In genomic region chr9:71814805-71815204, GRCh38 we compare ENCODE assay signal across 14 cellular contexts. TPM values are rescaled to one million over a fixed set of nuclear protein-coding genes. Genes with fewer than 3 reads are reported as not detected.
DNase-seq lines count a peak whose midpoint lies in the region; ATAC-seq and TF ChIP-seq lines count a peak whose summit lies in the region.
"Had no signal": no experiment of that assay in that cellular context is flagged by ENCODE, and none has a peak within 500 bp of the region (broad histone marks: within the 10 kb centered on the region; RNA-seq: fewer than 3 reads in every experiment).

No MANE protein-coding gene starts in this region.

- no peak overlapping the region for H3K27ac ChIP-seq in right atrium auricular region
- H3K27ac ChIP-seq in thoracic aorta: peak overlapping the region; percentile 33 to 61
- H3K27ac ChIP-seq in psoas muscle: no peak overlapping the region
- H3K27ac ChIP-seq: 22Rv1; BLaER1 treated with 17β-estradiol and CSF1 and Interleukin-3, amounts not matched to agents 10 nM and 100 nM had no signal

- peaks cover 9% of the 10 kb centered on the region for H3K9me3 Mint-ChIP-seq in glutamatergic neuron (ENCODE audit: unreplicated experiment)
- no peaks in the 10 kb centered on the region for H3K9me3 Mint-ChIP-seq in activated CD4-positive, alpha-beta T cell treated with anti-CD3 and anti-CD28 coated beads, Interleukin-2, amount 10 ng/mL, durations not matched to agents 24 days and 14 days

- no peaks in the 10 kb centered on the region for H3K36me3 Mint-ChIP-seq in glutamatergic neuron (ENCODE audit: unreplicated experiment)
- no peaks in the 10 kb centered on the region for H3K36me3 Mint-ChIP-seq in activated CD4-positive, alpha-beta T cell treated with anti-CD3 and anti-CD28 coated beads, Interleukin-2, amount 10 ng/mL, durations not matched to agents 24 days and 14 days (ENCODE audit: low read depth)

- peaks cover 7% of the 10 kb centered on the region for H3K27me3 Mint-ChIP-seq in glutamatergic neuron (ENCODE audit: unreplicated experiment)
- no peaks in the 10 kb centered on the region for H3K27me3 Mint-ChIP-seq in activated CD4-positive, alpha-beta T cell treated with anti-CD3 and anti-CD28 coated beads, Interleukin-2, amount 10 ng/mL, durations not matched to agents 24 days and 14 days

- H3K27me3 ChIP-seq in right atrium auricular region (no peaks in the 10 kb centered on the region), adipocyte (replicated peaks; ENCODE audit: control insufficient read depth, insufficient read depth, low read length) (no peaks in the 10 kb centered on the region), thoracic aorta (replicated peaks; ENCODE audit: insufficient read depth) (no peaks in the 10 kb centered on the region), psoas muscle (ENCODE audit: insufficient read depth in 3 of 3, low read length in 2 of 3) (no peaks in the 10 kb centered on the region)
- H3K27me3 ChIP-seq: BLaER1 treated with 17β-estradiol and CSF1 and Interleukin-3, amounts not matched to agents 10 nM and 100 nM had no signal

- no peak overlapping the region for H3K4me3 ChIP-seq in right atrium auricular region
- peak overlapping the region; percentile 48 for H3K4me3 ChIP-seq in adipocyte (ENCODE audit: low read length)
- H3K4me3 ChIP-seq in thoracic aorta: peak overlapping the region; percentile 26
- H3K4me3 ChIP-seq in psoas muscle: no peak overlapping the region
- H3K4me3 ChIP-seq: BLaER1 treated with 17β-estradiol and CSF1 and Interleukin-3, amounts not matched to agents 10 nM and 100 nM; K562 had no signal

- H3K27ac Mint-ChIP-seq in glutamatergic neuron (ENCODE audit: unreplicated experiment): peak overlapping the region; percentile 49
- no peak overlapping the region for H3K27ac Mint-ChIP-seq in activated CD4-positive, alpha-beta T cell treated with anti-CD3 and anti-CD28 coated beads, Interleukin-2, amount 10 ng/mL, durations not matched to agents 24 days and 14 days

- H3K9me3 ChIP-seq in right atrium auricular region: no peaks in the 10 kb centered on the region
- no peaks in the 10 kb centered on the region for H3K9me3 ChIP-seq in adipocyte (ENCODE audit: control insufficient read depth, low read length)
- H3K9me3 ChIP-seq in thoracic aorta: no peaks in the 10 kb centered on the region
- no peaks in the 10 kb centered on the region for H3K9me3 ChIP-seq in psoas muscle
- H3K9me3 ChIP-seq: BLaER1 treated with 17β-estradiol and CSF1 and Interleukin-3, amounts not matched to agents 10 nM and 100 nM had no signal

- TF ChIP-seq CTCF in right atrium auricular region (IDR thresholded peaks at IDR 0.05) (no peak), glutamatergic neuron (IDR thresholded peaks at IDR 0.05; ENCODE audit: partially characterized antibody, unreplicated experiment) (no peak), thoracic aorta (IDR thresholded peaks at IDR 0.05) (no peak), psoas muscle (IDR thresholded peaks at IDR 0.05) (no peak)

- no peak overlapping the region for H3K9ac ChIP-seq in adipocyte (ENCODE audit: low read length)
- H3K9ac ChIP-seq: BLaER1 treated with 17β-estradiol and CSF1 and Interleukin-3, amounts not matched to agents 10 nM and 100 nM had no signal

- H3K4me3 Mint-ChIP-seq in glutamatergic neuron (ENCODE audit: unreplicated experiment): no peak overlapping the region
- no peak overlapping the region for H3K4me3 Mint-ChIP-seq in activated CD4-positive, alpha-beta T cell treated with anti-CD3 and anti-CD28 coated beads, Interleukin-2, amount 10 ng/mL, durations not matched to agents 24 days and 14 days

- no peaks in the 10 kb centered on the region for H3K4me1 ChIP-seq in right atrium auricular region
- H3K4me1 ChIP-seq in adipocyte (ENCODE audit: control insufficient read depth, insufficient read depth, low read length): peaks cover 38% of the 10 kb centered on the region
- peaks cover 11 to 57% of the 10 kb centered on the region in 2 donors for H3K4me1 ChIP-seq in thoracic aorta (ENCODE audit: control insufficient read depth in 1 of 2, low read depth in 2 of 2)
- H3K4me1 ChIP-seq in psoas muscle: peaks cover 2% of the 10 kb centered on the region

- H3K36me3 ChIP-seq in right atrium auricular region (no peaks in the 10 kb centered on the region), adipocyte (ENCODE audit: control insufficient read depth, insufficient read depth, low read length, severe bottlenecking) (no peaks in the 10 kb centered on the region), thoracic aorta (no peaks in the 10 kb centered on the region), psoas muscle (ENCODE audit: insufficient read depth in 1 of 2, low read depth in 1 of 2) (no peaks in the 10 kb centered on the region)
- H3K36me3 ChIP-seq: BLaER1 treated with 17β-estradiol and CSF1 and Interleukin-3, amounts not matched to agents 10 nM and 100 nM had no signal

- no peak for DNase-seq in Right ventricle myocardium inferior (ENCODE audit: missing footprints)
- DNase-seq in right atrium auricular region (ENCODE audit: low spot score): no peak
- DNase-seq in adipocyte (ENCODE audit: low read depth): peak; percentile 27
- DNase-seq in glutamatergic neuron: no peak
- DNase-seq in thoracic aorta (ENCODE audit: low spot score): no peak
- no peak for DNase-seq in psoas muscle
- no peak for DNase-seq in activated CD4-positive, alpha-beta T cell treated with anti-CD3 and anti-CD28 coated beads, Interleukin-2, amount 10 ng/mL, durations not matched to agents 24 days and 14 days
- DNase-seq in glomerular visceral epithelial cell (ENCODE audit: extremely low spot score): no peak
- DNase-seq: DMS53, NCI-H1436 treated with DMSO at 0.1 percent for 48 hours, NCI-H774 had no signal

- WGBS in psoas muscle, 3 donors: 39 to 48% (median 42%) methylated on average over 3 of the region's 3 CpGs

- intact Hi-C loops in Right ventricle myocardium inferior (cut with DNase I) (loop anchor here (10.0 kb wide), 2 partner anchors 50 to 100 kb away; partner anchors contain the start of genes ABHD17B, C9orf85 and CEMIP2), psoas muscle (cut with DNase I) (loop anchor here (5.0 to 10.0 kb wide), 2 partner anchors 152 to 530 kb away; no protein-coding TSS in a partner anchor)
- intact Hi-C loops in activated CD4-positive, alpha-beta T cell treated with anti-CD3 and anti-CD28 coated beads, Interleukin-2, amount 10 ng/mL, durations not matched to agents 24 days and 14 days (cut with micrococcal nuclease): loop anchor here (5.0 kb wide), 1 partner anchor 33 kb away; no protein-coding TSS in a partner anchor

- H3K4me1 Mint-ChIP-seq in glutamatergic neuron (ENCODE audit: low read depth, unreplicated experiment): peaks cover 39% of the 10 kb centered on the region
- peaks cover 9% of the 10 kb centered on the region for H3K4me1 Mint-ChIP-seq in activated CD4-positive, alpha-beta T cell treated with anti-CD3 and anti-CD28 coated beads, Interleukin-2, amount 10 ng/mL, durations not matched to agents 24 days and 14 days

- ATAC-seq in Right ventricle myocardium inferior (peak; percentile 25), thoracic aorta (ENCODE audit: insufficient number of reproducible peaks, low FRiP score, low read depth) (no peak), psoas muscle (no peak)
- ATAC-seq: K562 had no signal

RNA-seq across cellular contexts. Expression of gene CEMIP2, which starts 46.5 kb away (rescaled TPM):
- total RNA-seq in Right ventricle myocardium inferior (9.3 TPM), right atrium auricular region (10 to 100 TPM; 15.6 to 87.7 TPM), glutamatergic neuron (ENCODE audit: unreplicated experiment) (122 TPM), thoracic aorta (100 to 1,000 TPM in 1 of 2 donors, 10 to 100 TPM in 1; 69.7 to 218 TPM), psoas muscle (10 to 100 TPM in 3 of 4 donors, 1 to 10 TPM in 1; 9.6 to 20.3 (median 16.2) TPM)
- 1 to 10 TPM; 5.9 to 7.6 (median 6.9) TPM for polyA plus RNA-seq in psoas muscle
- total RNA-seq in activated CD4-positive, alpha-beta T cell treated with anti-CD3 and anti-CD28 coated beads, Interleukin-2, amount 10 ng/mL, durations not matched to agents 24 days and 14 days: 47.7 and 55.1 TPM in 2 replicates

Comparison
In these comparisons a context has a peak if more than half of its experiments do, and no peak if none do; other contexts are left out.
1. H3K27ac ChIP-seq: peak in thoracic aorta (2 of 2); none in right atrium auricular region (0 of 2) and psoas muscle (single experiment).
2. H3K4me3 ChIP-seq: peak in adipocyte (single experiment) and thoracic aorta (single experiment); none in right atrium auricular region (0 of 2) and psoas muscle (single experiment).